8 cellular contexts compared by ENCODE assay signal in genomic region chr10:60816624-60817023, GRCh38. TPM values are rescaled to one million over a fixed set of nuclear protein-coding genes. Genes with fewer than 3 reads are reported as not detected.
DNase-seq lines count a peak whose midpoint lies in the region; ATAC-seq and TF ChIP-seq lines count a peak whose summit lies in the region.

No MANE protein-coding gene starts in this region.

- DNase-seq in NCI-H1436 (lab: John Stamatoyannopoulos, UW) (peak; percentile 72), NCI-H1436 treated with DMSO at 0.1 percent for 48 hours (lab: John Stamatoyannopoulos, UW) (no peak), NCI-H774 (lab: John Stamatoyannopoulos, UW) (peak; percentile 71), amniotic stem cell (lab: John Stamatoyannopoulos, UW) (peak; percentile 86), heart right ventricle (peak in 1 of 2 donors; percentile 72), psoas muscle (no peak)

- intact Hi-C loops in heart right ventricle (cut with DNase I) = loop anchor here (1.0 to 10.0 kb wide), 15 partner anchors 126 to 918 kb away; partner anchors contain the start of gene RHOBTB1 (in 1 of the 10)
- intact Hi-C loops in psoas muscle (cut with DNase I) = loop anchor here (2.0 to 10.0 kb wide), 9 partner anchors 61 to 1428 kb away; no protein-coding TSS in a partner anchor

- H3K27ac ChIP-seq in heart right ventricle (peak overlapping the region in 5 of 10 donors; percentile 22 to 56 (median 34)), psoas muscle (peak overlapping the region; percentile 17)

- WGBS in heart right ventricle, 2 donors = 13 to 17% methylated on average over 3 of the region's 3 CpGs
- WGBS in psoas muscle, 3 donors = 7 to 17% (median 11%) methylated on average over 3 of the region's 3 CpGs

- H3K4me3 ChIP-seq in heart right ventricle (peak overlapping the region in 4 of 10 donors; percentile 2 to 20 (median 13)), psoas muscle (no peak overlapping the region)

- no peaks in the 10 kb centered on the region for H3K27me3 ChIP-seq in heart right ventricle
- no peaks in the 10 kb centered on the region for H3K27me3 ChIP-seq in psoas muscle (ENCODE audit: insufficient read depth in 3 of 3, low read length in 2 of 3)

- TF ChIP-seq CTCF in heart right ventricle (IDR thresholded peaks at IDR 0.05) (peak; percentile 55 to 92 (median 82)), psoas muscle (IDR thresholded peaks at IDR 0.05) (peak; percentile 82)

- H3K9me3 ChIP-seq in heart right ventricle (no peaks in the 10 kb centered on the region), psoas muscle (no peaks in the 10 kb centered on the region)

- H3K4me1 ChIP-seq in heart right ventricle = peaks cover 0 to 41% (median 20%) of the 10 kb centered on the region in 9 donors
- H3K4me1 ChIP-seq in psoas muscle = peaks cover 28% of the 10 kb centered on the region

- H3K36me3 ChIP-seq in heart right ventricle (no peaks in the 10 kb centered on the region), psoas muscle (ENCODE audit: insufficient read depth in 1 of 2, low read depth in 1 of 2) (no peaks in the 10 kb centered on the region)

- ATAC-seq in GM19397 (IDR thresholded peaks at IDR 0.05; ENCODE audit: unreplicated experiment) = peak; percentile 78
- peak; percentile 77 for ATAC-seq in HG03442 (IDR thresholded peaks at IDR 0.05; ENCODE audit: unreplicated experiment)
- ATAC-seq in heart right ventricle = peak; percentile 76 to 95 (median 90)
- peak; percentile 83 to 96 (median 90) for ATAC-seq in psoas muscle

RNA-seq across cellular contexts. Expression of gene CDK1, which starts 38.3 kb away (rescaled TPM):
- total RNA-seq in heart right ventricle (1 to 10 TPM in 5 of 10 donors, under 1 TPM in 5; 0.27 to 8.6 (median 1.0) TPM), psoas muscle (under 1 TPM; 0.44 to 0.92 (median 0.61) TPM)
- polyA plus RNA-seq in heart right ventricle (1 to 10 TPM in 1 of 2 donors, under 1 TPM in 1; 0.74 to 2.0 TPM), psoas muscle (1 to 10 TPM in 1 of 3 donors, under 1 TPM in 2; 0.47 to 1.5 (median 0.59) TPM)

Comparison
In these comparisons a context has a peak if more than half of its experiments do, and no peak if none do; other contexts are left out.
1. DNase-seq: peak in NCI-H1436 (single experiment), NCI-H774 (single experiment) and amniotic stem cell (single experiment); none in NCI-H1436 treated with DMSO at 0.1 percent for 48 hours (single experiment) and psoas muscle (0 of 2).
2. Peak in every context shown above with its lines, with median percentiles within 50 percentile points of each other: ATAC-seq.